In the genomic region with DNA sequence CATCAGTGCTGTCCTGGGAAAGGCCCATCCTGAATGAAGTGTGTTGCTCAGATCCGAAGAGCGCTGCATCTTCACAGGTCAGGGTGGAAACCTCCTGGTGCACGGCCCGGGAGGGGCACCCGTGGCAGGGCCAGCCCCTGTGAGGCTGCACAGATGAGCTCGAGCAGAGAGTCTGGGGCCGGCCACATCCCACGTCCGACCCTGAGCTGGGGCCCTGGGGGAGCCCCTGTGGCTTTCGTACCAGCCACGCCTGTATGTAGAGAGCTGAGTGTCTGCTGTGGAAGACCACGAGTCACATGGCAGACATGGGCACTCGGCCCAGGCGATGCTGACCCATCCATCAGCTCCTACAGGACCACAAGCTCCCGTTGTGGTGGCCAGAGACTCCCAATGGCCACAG, we compare ENCODE assay signal across 17 cellular contexts. TPM values are rescaled to one million over a fixed set of nuclear protein-coding genes. Genes with fewer than 3 reads are reported as not detected.
DNase-seq lines count a peak whose midpoint lies in the region; ATAC-seq, FAIRE-seq and TF ChIP-seq lines count a peak whose summit lies in the region.
"Had no signal": no experiment of that assay in that cellular context is flagged by ENCODE, and none has a peak within 500 bp of the region (broad histone marks: within the 10 kb centered on the region; RNA-seq: fewer than 3 reads in every experiment).

No MANE protein-coding gene starts in this region.

- 16% methylated on average over 15 of the region's 15 CpGs for WGBS in K562 (ENCODE audit: insufficient coverage, low coverage, missing lambda C conversion rate)
- whole genome bisulfite sequencing in suprapubic skin: 78% methylated on average over 12 of the region's 15 CpGs

- TF ChIP-seq CTCF in K562 (IDR thresholded peaks at IDR 0.05 in 2 of 3, conservative IDR thresholded peaks at IDR 0.05 in 1 of 3; ENCODE audit: insufficient read depth in 2 of 3, low read depth in 1 of 3, low read length in 3 of 3) (no peak), suprapubic skin (IDR thresholded peaks at IDR 0.05) (no peak)

- POLR2A ChIA-PET in K562 (lab: Yijun Ruan, JAX): interaction anchor here (0.6 to 5.5 kb wide), 18 partner anchors 9 to 511 kb away, joined by 3 to 52 read pairs (median 4); partner anchors contain the start of gene SLC25A1

- TF ChIP-seq EP300 in K562 (IDR thresholded peaks at IDR 0.05; ENCODE audit: low read length) (no peak), suprapubic skin (IDR thresholded peaks at IDR 0.05) (no peak)

- no peaks in the 10 kb centered on the region for H3K9me1 ChIP-seq in K562 (ENCODE audit: control insufficient read depth, insufficient read depth, low read length)

- H3K9me3 ChIP-seq in K562 (replicated peaks; ENCODE audit: control insufficient read depth, insufficient read depth, low read depth, low read length): no peaks in the 10 kb centered on the region
- no peaks in the 10 kb centered on the region for H3K9me3 ChIP-seq in suprapubic skin
- H3K9me3 ChIP-seq: BLaER1, MG63 had no signal

- H3K4me3 ChIP-seq in K562: no peak overlapping the region
- H3K4me3 ChIP-seq in suprapubic skin: no peak overlapping the region
- H3K4me3 ChIP-seq: BLaER1, MG63 had no signal

- H3K4me3 Mint-ChIP-seq in natural killer cell treated with Interleukin-12 subunit alpha and Interleukin-12 subunit beta and Interleukin-15 and Interleukin-18, amount 100 ng/mL, for 72 hours: no peak overlapping the region

- no peaks in the 10 kb centered on the region for H3K4me1 Mint-ChIP-seq in natural killer cell treated with Interleukin-12 subunit alpha and Interleukin-12 subunit beta and Interleukin-15 and Interleukin-18, amount 100 ng/mL, for 72 hours (ENCODE audit: low read depth in 2 of 2)

- no peaks in the 10 kb centered on the region for H3K79me2 ChIP-seq in K562 (ENCODE audit: control insufficient read depth, insufficient read depth, low read length)

- ATAC-seq in K562: peak; percentile 1; the same call in 1 of the 3 replicates
- peak; percentile 19 to 29 for ATAC-seq in natural killer cell treated with Interleukin-12 subunit alpha and Interleukin-12 subunit beta and Interleukin-15 and Interleukin-18, amount 100 ng/mL, for 72 hours
- ATAC-seq in GM21529 (IDR thresholded peaks at IDR 0.05; ENCODE audit: unreplicated experiment): no peak

- no peaks in the 10 kb centered on the region for H3K9me3 Mint-ChIP-seq in natural killer cell treated with Interleukin-12 subunit alpha and Interleukin-12 subunit beta and Interleukin-15 and Interleukin-18, amount 100 ng/mL, for 72 hours

- intact Hi-C loops in K562 (cut with micrococcal nuclease): no loop called here

- in situ Hi-C loops in K562 (cut with MboI): no loop called here

- no TSS peak for BruUV-seq in K562 (replicated peaks; lab: Mats Ljungman, UMichigan)

- no peaks in the 10 kb centered on the region for H3K36me3 Mint-ChIP-seq in natural killer cell treated with Interleukin-12 subunit alpha and Interleukin-12 subunit beta and Interleukin-15 and Interleukin-18, amount 100 ng/mL, for 72 hours

- no peaks in the 10 kb centered on the region for H3K36me3 ChIP-seq in K562 (ENCODE audit: control insufficient read depth, insufficient read depth, low read length)
- H3K36me3 ChIP-seq in suprapubic skin: no peaks in the 10 kb centered on the region
- H3K36me3 ChIP-seq: BLaER1, MG63 had no signal

- H3K27ac ChIP-seq in K562 (ENCODE audit: extremely low read depth, low read depth, low read length): no peak overlapping the region
- H3K27ac ChIP-seq in suprapubic skin: peak overlapping the region; percentile 53
- H3K27ac ChIP-seq: BLaER1 had no signal

- H3K4me2 ChIP-seq in K562 (ENCODE audit: insufficient read depth, low read length): no peak overlapping the region
- H3K4me2 ChIP-seq: BLaER1 had no signal

- peak overlapping the region; percentile 32; the same call in 1 of the 2 replicates for H2AFZ ChIP-seq in K562 (ENCODE audit: low read depth, low read length)

- H3K4me1 ChIP-seq in K562 (replicated peaks in 1 of 2; ENCODE audit: control insufficient read depth in 2 of 2, insufficient read depth in 2 of 2, low read length in 2 of 2) (peaks cover 22 to 40% of the 10 kb centered on the region in 2 experiments; a peak in 4 of 5 replicates), suprapubic skin (peaks cover 54% of the 10 kb centered on the region)
- H3K4me1 ChIP-seq: BLaER1 had no signal

- no peak for TF ChIP-seq RAD21 in K562 (CRISPR knock-in tag; conservative IDR thresholded peaks at IDR 0.05 in 1 of 2, IDR thresholded peaks at IDR 0.05 in 1 of 2)

- H3K9ac ChIP-seq in K562 (ENCODE audit: insufficient read depth in 1 of 2, low read depth in 2 of 2, low read length in 2 of 2): peak overlapping the region in 1 of 2 experiments; percentile 72; a peak in 2 of 4 replicates
- H3K9ac ChIP-seq: BLaER1 had no signal

- TF ChIP-seq POLR2A in K562 (conservative IDR thresholded peaks at IDR 0.05): no peak
- TF ChIP-seq POLR2A in suprapubic skin (IDR thresholded peaks at IDR 0.05): no peak

- H4K20me1 ChIP-seq in K562 (replicated peaks; ENCODE audit: control insufficient read depth, insufficient read depth, low read length): no peaks in the 10 kb centered on the region
- H4K20me1 ChIP-seq: BLaER1 had no signal

- H3K27ac Mint-ChIP-seq in natural killer cell treated with Interleukin-12 subunit alpha and Interleukin-12 subunit beta and Interleukin-15 and Interleukin-18, amount 100 ng/mL, for 72 hours: no peak overlapping the region

- DNase-seq in MV-4-11 (lab: John Stamatoyannopoulos, UW) (peak; percentile 22), K562 (ENCODE audit: extremely low read depth in 1 of 4, low spot score in 3 of 4) (peak in 1 of 4 experiments; percentile 36), suprapubic skin (ENCODE audit: low spot score in 2 of 2) (peak in 1 of 2 donors; percentile 61), foreskin melanocyte (no peak), CD1c-positive myeloid dendritic cell (ENCODE audit: extremely low spot score) (no peak)
- DNase-seq in natural killer cell treated with Interleukin-12 subunit alpha and Interleukin-12 subunit beta and Interleukin-15 and Interleukin-18, amount 100 ng/mL, for 72 hours (ENCODE audit: low spot score): no peak
- DNase-seq: DMS153; HCEC 1CT; MG63; NCI-H1105 treated with DMSO at 0.1 percent for 48 hours; NCI-H187; NCI-H69; NK-92 treated with Interleukin-12 subunit alpha and Interleukin-12 subunit beta, amount 100 ng/mL, for 24 hours; OCI-M1; RPMI8226 had no signal

- CTCF ChIA-PET in K562 (lab: Yijun Ruan, JAX; ENCODE audit: low intra/inter-chr PET ratio): no interaction called here

- no peak for FAIRE-seq in K562 (lab: Jason Lieb, UNC)

- H3K27me3 ChIP-seq in K562 (ENCODE audit: control insufficient read depth in 2 of 2, insufficient read depth in 2 of 2, low read length in 2 of 2) (peaks cover 23 to 40% of the 10 kb centered on the region in 2 experiments), suprapubic skin (peaks cover 9% of the 10 kb centered on the region)
- H3K27me3 ChIP-seq: BLaER1, MG63 had no signal

- peaks cover 5 to 7% of the 10 kb centered on the region in 2 donors for H3K27me3 Mint-ChIP-seq in natural killer cell treated with Interleukin-12 subunit alpha and Interleukin-12 subunit beta and Interleukin-15 and Interleukin-18, amount 100 ng/mL, for 72 hours

TF ChIP-seq in K562, 482 proteins besides CTCF, POLR2A, EP300 and RAD21 (continues in another document):
- TF ChIP-seq LEF1 (IDR thresholded peaks at IDR 0.05): no peak
- no peak for TF ChIP-seq FOSL1 (tag; conservative IDR thresholded peaks at IDR 0.05)

RNA-seq across cellular contexts. Expression of gene SEPTIN5, which starts 24.9 kb away (rescaled TPM):
- 625 and 1,610 TPM in 2 replicates for total RNA-seq in K562 (2011; cell fraction: chromatin; rRNA removed; ENCODE audit: low replicate concordance)
- total RNA-seq in K562 (2011; cell fraction: nucleolus; rRNA removed): 538 and 650 TPM in 2 replicates
- total RNA-seq in K562 (2011; cell fraction: nucleoplasm; rRNA removed): 407 and 495 TPM in 2 replicates
- total RNA-seq in K562 (2014; rRNA removed) (116 and 125 TPM in 2 replicates), K562 (2014; rRNA removed; fragmentation: Illumina TruSeq; extraction: Trizol) (92.5 and 94.6 TPM in 2 replicates), K562 (2015; rRNA removed; fragmentation: Illumina TruSeq; extraction: Trizol) (28.1 and 34.9 TPM in 2 replicates), K562 (2021) (177 and 195 TPM in 2 replicates), suprapubic skin (100 to 1,000 TPM in 3 of 4 donors, 10 to 100 TPM in 1; 89.0 to 147 (median 129) TPM)
- polyA plus RNA-seq in K562 (2011; rRNA removed) (119 and 238 TPM in 2 replicates), K562 (2014; fragmentation: Illumina TruSeq; extraction: Trizol) (135 and 164 TPM in 2 replicates), K562 (2014; fragmentation: Nextera tagmentation; extraction: Ambion mirVana) (1 to 10 TPM in 1 of 2 experiments, under 1 TPM in 1; 0.03 to 1.9 TPM), K562 (2014; rRNA removed) (129 and 135 TPM in 2 replicates)
- 143 and 156 TPM in 2 replicates for polyA plus RNA-seq in K562 (2011; cell fraction: cytosol; rRNA removed)
- polyA plus RNA-seq in K562 (2011; cell fraction: nucleus; rRNA removed): 671 and 957 TPM in 2 replicates
- 122 and 123 TPM in 2 replicates for polyA plus RNA-seq in K562 (2012)
- polyA minus RNA-seq in K562 (2011; rRNA and poly(A)+ RNA removed): 306 and 458 TPM in 2 replicates
- 83.2 and 205 TPM in 2 replicates for polyA minus RNA-seq in K562 (2011; cell fraction: cytosol; rRNA and poly(A)+ RNA removed)
- polyA minus RNA-seq in K562 (2011; cell fraction: nucleus; rRNA and poly(A)+ RNA removed): 284 and 666 TPM in 2 replicates
- not detected for total RNA-seq in natural killer cell treated with Interleukin-12 subunit alpha and Interleukin-12 subunit beta and Interleukin-15 and Interleukin-18, amount 100 ng/mL, for 72 hours

RNA-seq across cellular contexts. Expression of gene GP1BB, which starts 33.9 kb away (rescaled TPM):
- 12.5 and 89.3 TPM in 2 replicates for total RNA-seq in K562 (2011; cell fraction: chromatin; rRNA removed; ENCODE audit: low replicate concordance)
- 145 and 149 TPM in 2 replicates for total RNA-seq in K562 (2011; cell fraction: nucleolus; rRNA removed)
- 44.7 and 52.3 TPM in 2 replicates for total RNA-seq in K562 (2011; cell fraction: nucleoplasm; rRNA removed)
- total RNA-seq in K562 (2014; rRNA removed) (85.2 and 90.0 TPM in 2 replicates), K562 (2014; rRNA removed; fragmentation: Illumina TruSeq; extraction: Trizol) (2.1 and 2.8 TPM in 2 replicates), K562 (2015; rRNA removed; fragmentation: Illumina TruSeq; extraction: Trizol) (1.6 and 5.2 TPM in 2 replicates), K562 (2021) (139 and 162 TPM in 2 replicates), suprapubic skin (10 to 100 TPM; 14.7 to 28.7 (median 19.4) TPM)
- polyA plus RNA-seq in K562 (2011; rRNA removed) (9.2 and 33.6 TPM in 2 replicates), K562 (2014; fragmentation: Illumina TruSeq; extraction: Trizol) (1.6 and 15.2 TPM in 2 replicates), K562 (2014; fragmentation: Nextera tagmentation; extraction: Ambion mirVana) (1 to 10 TPM in 1 of 2 experiments, under 1 TPM in 1; 0.69 to 1.1 TPM), K562 (2014; rRNA removed) (110 and 150 TPM in 2 replicates)
- polyA plus RNA-seq in K562 (2011; cell fraction: cytosol; rRNA removed): 60.0 and 286 TPM in 2 replicates
- 103 and 165 TPM in 2 replicates for polyA plus RNA-seq in K562 (2011; cell fraction: nucleus; rRNA removed)
- 49.9 and 97.0 TPM in 2 replicates for polyA plus RNA-seq in K562 (2012)
- polyA minus RNA-seq in K562 (2011; rRNA and poly(A)+ RNA removed): 2.4 and 2.8 TPM in 2 replicates
- 43.2 and 113 TPM in 2 replicates for polyA minus RNA-seq in K562 (2011; cell fraction: cytosol; rRNA and poly(A)+ RNA removed)
- 19.4 and 37.3 TPM in 2 replicates for polyA minus RNA-seq in K562 (2011; cell fraction: nucleus; rRNA and poly(A)+ RNA removed)
- total RNA-seq in natural killer cell treated with Interleukin-12 subunit alpha and Interleukin-12 subunit beta and Interleukin-15 and Interleukin-18, amount 100 ng/mL, for 72 hours: not detected

Comparison
In these comparisons a context has a peak if more than half of its experiments do, and no peak if none do; other contexts are left out.
1. RNA of gene SEPTIN5, which starts 24.9 kb away (total RNA-seq): 89.0 to 147 TPM in suprapubic skin and 28.1 to 1,610 TPM in K562; not detected in natural killer cell treated with Interleukin-12 subunit alpha and Interleukin-12 subunit beta and Interleukin-15 and Interleukin-18, amount 100 ng/mL, for 72 hours; every median in the first group is over 10 times any median in the second.